33 cellular contexts compared by ENCODE assay signal in the genomic region with DNA sequence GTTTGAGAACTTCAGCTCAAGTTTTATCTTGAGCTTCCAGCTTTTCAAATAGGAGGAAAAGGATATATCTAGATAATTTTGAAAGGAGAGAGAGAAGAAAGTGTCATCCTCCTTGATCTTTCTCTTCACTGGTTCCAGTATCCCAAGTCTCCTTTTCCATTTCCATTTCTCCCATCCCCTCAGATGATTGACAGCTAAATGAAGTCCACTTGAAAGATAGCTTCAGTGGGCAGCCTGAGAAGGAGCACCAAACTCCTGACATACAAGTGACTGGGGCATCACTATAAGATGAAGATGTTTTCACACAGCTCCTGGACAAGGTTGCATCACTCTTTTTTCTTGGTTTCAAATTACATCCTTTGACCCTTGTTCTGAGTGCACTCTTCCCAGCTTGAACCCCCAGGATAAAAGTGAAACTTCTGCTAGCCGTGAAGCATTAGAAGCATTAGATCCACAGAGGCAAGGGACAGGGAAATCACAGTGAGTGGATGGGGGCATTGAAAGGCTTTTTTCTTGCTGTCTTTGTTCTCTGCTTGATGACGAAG. TPM values are rescaled to one million over a fixed set of nuclear protein-coding genes. Genes with fewer than 3 reads are reported as not detected.
"Had no signal": no experiment of that assay in that cellular context is flagged by ENCODE, and none has a peak within 500 bp of the region (broad histone marks: within the 10 kb centered on the region; RNA-seq: fewer than 3 reads in every experiment).

No MANE protein-coding gene starts in this region.

- H3K27me3 ChIP-seq: colonic mucosa, foreskin keratinocyte, gastroesophageal sphincter, heart left ventricle, right atrium auricular region, sigmoid colon, testis, transverse colon, upper lobe of right lung, uterus had no signal

- H3K4me3 ChIP-seq: colonic mucosa, gastroesophageal sphincter, heart left ventricle, lower lobe of right lung, prostate gland, right atrium auricular region, sigmoid colon, testis, transverse colon, upper lobe of right lung, uterus had no signal

- H3K27ac ChIP-seq: colonic mucosa, epithelial cell of prostate, foreskin keratinocyte, gastroesophageal sphincter, heart left ventricle, lower lobe of right lung, prostate gland, right atrium auricular region, sigmoid colon, testis, transverse colon, upper lobe of right lung, uterus had no signal

- FAIRE-seq: islet of Langerhans had no signal

- ATAC-seq: esophagus mucosa; foreskin keratinocyte; gastroesophageal sphincter; heart left ventricle; left colon; left ventricle myocardium superior; lower lobe of right lung; naive thymus-derived CD8-positive, alpha-beta T cell; stimulated activated effector memory CD8-positive, alpha-beta T cell treated with anti-CD3 and anti-CD28 coated beads, Interleukin-12 subunit alpha, Interleukin-12 subunit beta, amount 100 ng/mL, for 72 hours; stimulated activated naive CD8-positive, alpha-beta T cell treated with anti-CD3 and anti-CD28 coated beads, Interleukin-15, Interleukin-2, amounts not matched to agents 100 U/mL and 50 U/mL, for 24 hours; upper lobe of right lung had no signal

- H3K36me3 ChIP-seq: colonic mucosa, gastroesophageal sphincter, heart left ventricle, lower lobe of right lung, prostate gland, right atrium auricular region, sigmoid colon, transverse colon, upper lobe of right lung, uterus had no signal

- H3K9me3 ChIP-seq: colonic mucosa, gastroesophageal sphincter, heart left ventricle, lower lobe of right lung, prostate gland, right atrium auricular region, sigmoid colon, testis, transverse colon, upper lobe of right lung, uterus had no signal

- DNase-seq: colonic mucosa; effector CD8-positive, alpha-beta T cell; endodermal cell; foreskin keratinocyte; heart left ventricle; hippocampal formation; left colon; left ventricle myocardium superior; lower lobe of right lung; naive thymus-derived CD8-positive, alpha-beta T cell; nephron progenitor cell; nucleus accumbens; sigmoid colon; stimulated activated CD4-positive, alpha-beta T cell treated with anti-CD3 and anti-CD28 coated beads, Interleukin-2, amount 100 ng/mL, for 24 hours; stimulated activated CD4-positive, alpha-beta T cell treated with anti-CD3 and anti-CD28 coated beads, Interleukin-4, amount 100 ng/mL, for 24 hours; stimulated activated naive CD8-positive, alpha-beta T cell treated with anti-CD3 and anti-CD28 coated beads, Interleukin-15, Interleukin-2, amounts not matched to agents 100 U/mL and 50 U/mL, for 24 hours; substantia nigra; testis; transverse colon; upper lobe of right lung; uterus had no signal

- H3K4me1 ChIP-seq: colonic mucosa, foreskin keratinocyte, gastroesophageal sphincter, heart left ventricle, lower lobe of right lung, prostate gland, right atrium auricular region, sigmoid colon, testis, transverse colon, upper lobe of right lung, uterus had no signal

RNA-seq across cellular contexts. Expression of gene MAGEA10, which starts 17.5 kb away (rescaled TPM):
- total RNA-seq: colonic mucosa; endodermal cell; esophagus mucosa; foreskin keratinocyte; gastroesophageal sphincter; heart left ventricle; kidney epithelial cell; left colon; left ventricle myocardium superior; lower lobe of right lung; mesenteric fat pad; myocyte; naive thymus-derived CD8-positive, alpha-beta T cell; osteocyte; right atrium auricular region; sigmoid colon; skeletal muscle tissue; transverse colon; upper lobe of right lung; uterus had no signal
- polyA plus RNA-seq: foreskin keratinocyte; heart left ventricle; naive thymus-derived CD8-positive, alpha-beta T cell; sigmoid colon had no signal
